ENCODE assay signal across 9 cellular contexts in the genomic region with DNA sequence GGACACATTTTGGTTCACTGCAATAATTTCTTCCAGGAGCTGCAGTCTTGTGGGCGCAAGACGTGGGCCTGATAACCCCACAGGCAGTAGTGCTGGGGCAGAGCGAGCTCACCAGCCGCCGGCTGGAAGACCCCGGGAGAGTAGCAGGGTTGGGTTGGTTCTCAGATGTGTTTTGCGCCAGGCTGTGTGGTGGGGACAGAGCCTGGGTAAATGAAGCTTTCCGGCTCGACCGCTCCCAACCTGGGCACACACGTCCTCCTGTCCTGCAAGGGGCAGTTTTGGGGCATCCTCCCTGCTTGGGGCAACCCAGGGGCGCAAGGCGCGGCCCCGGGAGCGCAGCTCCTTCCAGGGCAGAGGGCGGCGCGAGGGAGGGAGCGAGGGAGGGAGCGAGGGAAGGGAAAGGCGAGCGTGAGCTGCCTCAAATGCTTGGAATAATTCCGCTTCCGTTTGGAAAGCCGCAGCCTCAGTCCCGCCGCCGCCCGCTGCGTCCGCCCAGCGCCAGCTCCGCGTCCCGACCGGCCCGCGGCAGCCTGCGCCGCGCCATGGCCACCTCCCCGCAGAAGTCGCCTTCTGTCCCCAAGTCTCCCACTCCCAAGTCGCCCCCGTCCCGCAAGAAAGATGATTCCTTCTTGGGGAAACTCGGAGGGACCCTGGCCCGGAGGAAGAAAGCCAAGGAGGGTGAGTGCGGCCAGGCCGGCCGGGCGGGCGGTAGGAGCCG. TPM values are rescaled to one million over a fixed set of nuclear protein-coding genes. Genes with fewer than 3 reads are reported as not detected.
DNase-seq lines count a peak whose midpoint lies in the region; ATAC-seq and TF ChIP-seq lines count a peak whose summit lies in the region.
"Had no signal": no experiment of that assay in that cellular context is flagged by ENCODE, and none has a peak within 500 bp of the region (broad histone marks: within the 10 kb centered on the region; RNA-seq: fewer than 3 reads in every experiment).

PARVA (plus strand) TSS at position 466 of the 718 bp plus-strand sequence; CDS start at position 543, 77 bp downstream.

- H3K4me3 Mint-ChIP-seq in CD8-positive, alpha-beta T cell, result peak within 1 kb of the TSS; percentile 83
- H3K4me3 Mint-ChIP-seq in MCF 10A (ENCODE audit: unreplicated experiment), result peak within 1 kb of the TSS; percentile 92

- H3K27ac Mint-ChIP-seq in CD8-positive, alpha-beta T cell, result peak within 1 kb of the TSS; percentile 20
- H3K27ac Mint-ChIP-seq in MCF 10A (ENCODE audit: low read depth, unreplicated experiment), result peak within 1 kb of the TSS; percentile 97

- no peak for ATAC-seq in CD8-positive, alpha-beta T cell

- intact Hi-C loops in CD8-positive, alpha-beta T cell (cut with DNase I, micrococcal nuclease), result loop anchor here in 1 of 2 experiments (5.0 kb wide), 1 partner anchor 45 kb away; no protein-coding TSS in a partner anchor
- intact Hi-C loops in MCF 10A (cut with micrococcal nuclease), result no loop called here
- intact Hi-C loops in sigmoid colon (cut with DNase I), result loop anchor here (1.0 to 5.0 kb wide), 5 partner anchors 46 to 515 kb away; partner anchors contain the start of gene TEAD1

- no peak for TF ChIP-seq EP300 in sigmoid colon (IDR thresholded peaks at IDR 0.05)

- BruUV-seq in MCF 10A (replicated peaks; lab: Mats Ljungman, UMichigan), result no TSS peak

- H3K27me3 Mint-ChIP-seq in CD8-positive, alpha-beta T cell (ENCODE audit: low read depth), result peaks cover 23% of the 10 kb centered on the region
- H3K27me3 Mint-ChIP-seq in MCF 10A (ENCODE audit: insufficient read depth, unreplicated experiment), result no peaks in the 10 kb centered on the region

- DNase-seq in CD8-positive, alpha-beta T cell, result no peak
- DNase-seq in NCI-H146 (lab: John Stamatoyannopoulos, UW) (peak; percentile 71), MCF 10A (ENCODE audit: unreplicated experiment) (peak; percentile 66), iPS DF 19.7 (ENCODE audit: low read depth, low spot score) (peak; percentile 57), sigmoid colon (peak; percentile 88), NOMO-1 treated with dmso at 0.1 percent for 144 hours (lab: John Stamatoyannopoulos, UW; ENCODE audit: unreplicated experiment) (no peak), middle frontal gyrus (ENCODE audit: extremely low spot score, low spot score) (no peak), NCI-H1436 (lab: John Stamatoyannopoulos, UW) (no peak)

- no peak for TF ChIP-seq CTCF in CD8-positive, alpha-beta T cell (IDR thresholded peaks at IDR 0.05)
- TF ChIP-seq CTCF in MCF 10A (IDR thresholded peaks at IDR 0.05; ENCODE audit: unreplicated experiment) (no peak), sigmoid colon (IDR thresholded peaks at IDR 0.05) (no peak)

- WGBS in sigmoid colon, 2 donors, result 6 to 8% methylated on average over 55 of the region's 55 CpGs

- H3K36me3 ChIP-seq in CD8-positive, alpha-beta T cell (ENCODE audit: insufficient read depth, low read length), result no peaks in the 10 kb centered on the region
- no peaks in the 10 kb centered on the region for H3K36me3 ChIP-seq in sigmoid colon

- H3K36me3 Mint-ChIP-seq in CD8-positive, alpha-beta T cell, result no peaks in the 10 kb centered on the region
- peaks cover 6% of the 10 kb centered on the region for H3K36me3 Mint-ChIP-seq in MCF 10A (ENCODE audit: insufficient read depth, unreplicated experiment)

- peak in 1 of 2 donors; percentile 36 for TF ChIP-seq POLR2A in sigmoid colon (IDR thresholded peaks at IDR 0.05)

- no peaks in the 10 kb centered on the region for H3K27me3 ChIP-seq in CD8-positive, alpha-beta T cell (ENCODE audit: insufficient read depth, low read length)
- no peaks in the 10 kb centered on the region for H3K27me3 ChIP-seq in sigmoid colon

- H3K4me1 Mint-ChIP-seq in CD8-positive, alpha-beta T cell (ENCODE audit: low read depth), result peaks cover 13% of the 10 kb centered on the region
- peaks cover 7% of the 10 kb centered on the region for H3K4me1 Mint-ChIP-seq in MCF 10A (ENCODE audit: insufficient read depth, unreplicated experiment)

- CTCF ChIA-PET in CD8-positive, alpha-beta T cell (lab: Charles Lee), result interaction anchor here (0.8 to 3.4 kb wide), 8 partner anchors 10 to 511 kb away, joined by 3 to 34 read pairs (median 4); no protein-coding TSS in a partner anchor
- CTCF ChIA-PET in MCF 10A (lab: Yijun Ruan, JAX), result interaction anchor here (0.6 to 0.9 kb wide), 3 partner anchors 14 to 431 kb away, joined by 3 to 4 read pairs (median 3); no protein-coding TSS in a partner anchor

- no peak within 1 kb of the TSS for H3K27ac ChIP-seq in CD8-positive, alpha-beta T cell (ENCODE audit: low read depth, low read length)
- peak within 1 kb of the TSS; percentile 97 to 99 (median 98) for H3K27ac ChIP-seq in sigmoid colon
- H3K27ac ChIP-seq: HL-60 had no signal

- POLR2A ChIA-PET in CD8-positive, alpha-beta T cell (lab: Charles Lee), result interaction anchor here (0.6 to 3.5 kb wide), 3 partner anchors 11 to 23 kb away, joined by 3 to 19 read pairs (median 14); no protein-coding TSS in a partner anchor
- POLR2A ChIA-PET in MCF 10A (lab: Yijun Ruan, JAX), result interaction anchor here (0.6 to 1.6 kb wide), 21 partner anchors 9 to 530 kb away, joined by 3 to 10 read pairs (median 3); partner anchors contain the start of gene TEAD1

- H3K9me3 ChIP-seq in CD8-positive, alpha-beta T cell (ENCODE audit: low read length), result no peaks in the 10 kb centered on the region
- no peaks in the 10 kb centered on the region for H3K9me3 ChIP-seq in sigmoid colon

- H3K4me3 ChIP-seq in CD8-positive, alpha-beta T cell (ENCODE audit: low read depth, low read length), result peak within 1 kb of the TSS; percentile 42
- H3K4me3 ChIP-seq in sigmoid colon, result peak within 1 kb of the TSS; percentile 51 to 83 (median 72)

- peaks cover 11% of the 10 kb centered on the region for H3K4me1 ChIP-seq in CD8-positive, alpha-beta T cell (ENCODE audit: insufficient read depth, low read length)
- H3K4me1 ChIP-seq in sigmoid colon, result peaks cover 0 to 57% (median 50%) of the 10 kb centered on the region in 4 donors

- no peaks in the 10 kb centered on the region for H3K9me3 Mint-ChIP-seq in CD8-positive, alpha-beta T cell
- no peaks in the 10 kb centered on the region for H3K9me3 Mint-ChIP-seq in MCF 10A (ENCODE audit: unreplicated experiment)

RNA-seq across cellular contexts. Expression of gene PARVA, which starts in this region (rescaled TPM):
- under 1 TPM; 0.06 to 0.24 TPM for total RNA-seq in CD8-positive, alpha-beta T cell
- 26.5 and 36.7 TPM in 2 replicates for total RNA-seq in MCF 10A (2022)
- total RNA-seq in sigmoid colon, result 100 to 1,000 TPM; 110 to 195 (median 161) TPM
- 10 to 100 TPM; 15.7 to 27.8 (median 16.8) TPM for polyA plus RNA-seq in sigmoid colon

Comparison
In these comparisons a context has a peak if more than half of its experiments do, and no peak if none do; other contexts are left out.
1. RNA of gene PARVA (total RNA-seq): 110 to 195 TPM in sigmoid colon and 26.5 to 36.7 TPM in MCF 10A; 0.06 to 0.24 TPM in CD8-positive, alpha-beta T cell; every median in the first group is over 10 times any median in the second.
2. DNase-seq: peak in NCI-H146 (single experiment), MCF 10A (single experiment), iPS DF 19.7 (single experiment) and sigmoid colon (single experiment); none in CD8-positive, alpha-beta T cell (0 of 7), NOMO-1 treated with dmso at 0.1 percent for 144 hours (single experiment), middle frontal gyrus (single experiment) and NCI-H1436 (single experiment).